Comparison of ENCODE assay signal across 20 cellular contexts in the genomic region with DNA sequence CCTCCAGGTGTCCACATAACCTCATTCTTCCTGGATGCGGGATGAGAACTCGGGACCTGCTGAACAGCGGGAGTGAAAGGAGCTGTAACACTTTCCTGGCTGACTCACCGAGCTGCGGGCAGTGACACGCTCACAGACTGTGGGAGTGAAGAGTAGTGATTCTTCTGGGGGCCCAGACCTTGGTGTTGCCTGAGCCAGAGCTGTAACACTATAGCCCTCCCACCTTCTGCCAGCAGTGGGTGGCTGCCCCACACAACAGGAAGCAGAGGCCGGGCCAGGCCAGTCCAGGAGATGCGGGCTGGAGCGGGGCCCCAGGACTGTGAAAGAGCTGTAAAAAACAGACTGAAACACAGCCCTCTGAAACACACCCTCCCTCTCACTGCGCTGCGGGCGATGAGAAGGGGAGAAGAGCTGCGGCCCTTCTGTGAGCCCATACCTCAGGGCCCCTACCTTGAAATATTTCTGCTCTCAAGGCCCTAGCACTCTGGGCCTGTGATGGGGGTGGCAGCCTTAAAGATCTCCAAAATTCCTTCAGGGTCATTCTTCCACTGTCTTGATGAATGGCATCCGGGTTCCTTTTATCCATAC.
DNase-seq lines count a peak whose midpoint lies in the region; ATAC-seq and TF ChIP-seq lines count a peak whose summit lies in the region.
"Had no signal": no experiment of that assay in that cellular context is flagged by ENCODE, and none has a peak within 500 bp of the region (broad histone marks: within the 10 kb centered on the region; RNA-seq: fewer than 3 reads in every experiment).

No MANE protein-coding gene starts in this region.

- H3K4me1 Mint-ChIP-seq in endothelial cell (ENCODE audit: unreplicated experiment): peaks cover 4% of the 10 kb centered on the region
- H3K4me1 Mint-ChIP-seq in stimulated activated naive CD8-positive, alpha-beta T cell treated with anti-CD3 and anti-CD28 coated beads, Interleukin-15, amount 100 ng/mL, for 72 hours: no peaks in the 10 kb centered on the region
- H3K4me1 Mint-ChIP-seq: activated CD4-positive, alpha-beta T cell treated with anti-CD3 and anti-CD28 coated beads for 36 hours; activated naive CD8-positive, alpha-beta T cell treated with anti-CD3 and anti-CD28 coated beads, Interleukin-2, amount 10 ng/mL, durations not matched to agents 7 days and 5 days had no signal

- TF ChIP-seq CTCF in endothelial cell (IDR thresholded peaks at IDR 0.05; ENCODE audit: unreplicated experiment) (no peak), kidney epithelial cell (IDR thresholded peaks at IDR 0.05; ENCODE audit: insufficient read depth, low read length, poor library complexity, severe bottlenecking) (no peak), BE2C (IDR thresholded peaks at IDR 0.05; ENCODE audit: low read depth, low read length) (no peak)

- peaks cover 19% of the 10 kb centered on the region; the same call in 1 of the 2 replicates for H3K36me3 ChIP-seq in HUES6 (ENCODE audit: control insufficient read depth, insufficient read depth, low read length)
- H3K36me3 ChIP-seq in kidney epithelial cell (ENCODE audit: control insufficient read depth, insufficient read depth, low read length): no peaks in the 10 kb centered on the region
- H3K36me3 ChIP-seq in BE2C: no peaks in the 10 kb centered on the region

- peak overlapping the region; percentile 74 for H3K9ac ChIP-seq in HUES6 (ENCODE audit: low read length)
- H3K9ac ChIP-seq: KMS-11 had no signal

- H3K36me3 Mint-ChIP-seq in endothelial cell (ENCODE audit: low read depth, unreplicated experiment): peaks cover 4% of the 10 kb centered on the region
- H3K36me3 Mint-ChIP-seq: activated naive CD8-positive, alpha-beta T cell treated with anti-CD3 and anti-CD28 coated beads, Interleukin-2, amount 10 ng/mL, durations not matched to agents 7 days and 5 days had no signal

- DNase-seq in endothelial cell (ENCODE audit: low spot score): peak; percentile 11
- DNase-seq in kidney epithelial cell (ENCODE audit: low read depth): peak; percentile 4
- DNase-seq in stimulated activated naive CD8-positive, alpha-beta T cell treated with anti-CD3 and anti-CD28 coated beads, Interleukin-15, amount 100 ng/mL, for 72 hours: no peak
- no peak for DNase-seq in BE2C
- DNase-seq in NCI-H2029 treated with DMSO at 0.1 percent for 48 hours (lab: John Stamatoyannopoulos, UW): no peak
- DNase-seq in HuH-7 (ENCODE audit: low spot score): no peak
- DNase-seq: activated CD4-positive, alpha-beta T cell treated with anti-CD3 and anti-CD28 coated beads for 36 hours; activated naive CD8-positive, alpha-beta T cell treated with anti-CD3 and anti-CD28 coated beads, Interleukin-2, amount 10 ng/mL, durations not matched to agents 7 days and 5 days; activated T-cell treated with anti-CD3 and anti-CD28 coated beads, Interleukin-2, amount 50 U/mL, for 1 hour; kidney; NCI-H1436; NCI-H524 treated with DMSO at 0.1 percent for 48 hours; retina; stimulated activated CD4-positive, alpha-beta T cell treated with anti-CD3 and anti-CD28 coated beads, Interleukin-2, amount 100 ng/mL, for 48 hours; T-helper 2 cell had no signal

- no peak overlapping the region for H3K4me3 Mint-ChIP-seq in endothelial cell (ENCODE audit: unreplicated experiment)
- no peak overlapping the region for H3K4me3 Mint-ChIP-seq in stimulated activated naive CD8-positive, alpha-beta T cell treated with anti-CD3 and anti-CD28 coated beads, Interleukin-15, amount 100 ng/mL, for 72 hours
- H3K4me3 Mint-ChIP-seq: activated CD4-positive, alpha-beta T cell treated with anti-CD3 and anti-CD28 coated beads for 36 hours; activated naive CD8-positive, alpha-beta T cell treated with anti-CD3 and anti-CD28 coated beads, Interleukin-2, amount 10 ng/mL, durations not matched to agents 7 days and 5 days; dendritic cell treated with granulocyte-macrophage colony-stimulating factor and Interleukin-4, amounts not matched to agents 40 ng/mL and 50 ng/mL, for 4 days had no signal

- no peaks in the 10 kb centered on the region for H3K27me3 ChIP-seq in HUES6 (ENCODE audit: control insufficient read depth, insufficient read depth, low read length)
- H3K27me3 ChIP-seq in kidney epithelial cell (ENCODE audit: control insufficient read depth, insufficient read depth, low read length): no peaks in the 10 kb centered on the region
- H3K27me3 ChIP-seq in BE2C: no peaks in the 10 kb centered on the region

- H3K9me3 ChIP-seq in HUES6 (ENCODE audit: control insufficient read depth, insufficient read depth, low read depth, low read length): peaks cover 25% of the 10 kb centered on the region
- H3K9me3 ChIP-seq in BE2C: no peaks in the 10 kb centered on the region

- H3K27me3 Mint-ChIP-seq in endothelial cell (ENCODE audit: unreplicated experiment): peaks cover 2% of the 10 kb centered on the region
- H3K27me3 Mint-ChIP-seq in stimulated activated naive CD8-positive, alpha-beta T cell treated with anti-CD3 and anti-CD28 coated beads, Interleukin-15, amount 100 ng/mL, for 72 hours: peaks cover 14% of the 10 kb centered on the region
- H3K27me3 Mint-ChIP-seq: dendritic cell treated with granulocyte-macrophage colony-stimulating factor and Interleukin-4, amounts not matched to agents 40 ng/mL and 50 ng/mL, for 4 days had no signal

- H3K9me3 Mint-ChIP-seq in endothelial cell (ENCODE audit: unreplicated experiment): no peaks in the 10 kb centered on the region
- peaks cover 0 to 5% of the 10 kb centered on the region in 2 donors for H3K9me3 Mint-ChIP-seq in stimulated activated naive CD8-positive, alpha-beta T cell treated with anti-CD3 and anti-CD28 coated beads, Interleukin-15, amount 100 ng/mL, for 72 hours
- H3K9me3 Mint-ChIP-seq: activated naive CD8-positive, alpha-beta T cell treated with anti-CD3 and anti-CD28 coated beads, Interleukin-2, amount 10 ng/mL, durations not matched to agents 7 days and 5 days had no signal

- H3K27ac ChIP-seq in HUES6 (ENCODE audit: low read depth, low read length): peak overlapping the region; percentile 90
- H3K27ac ChIP-seq: KMS-11 had no signal

- H3K4me1 ChIP-seq in HUES6 (ENCODE audit: control insufficient read depth, insufficient read depth, low read length): peaks cover 39% of the 10 kb centered on the region
- no peaks in the 10 kb centered on the region; the same call in 1 of the 2 replicates for H3K4me1 ChIP-seq in BE2C

- ATAC-seq in stimulated activated naive CD8-positive, alpha-beta T cell treated with anti-CD3 and anti-CD28 coated beads, Interleukin-15, amount 100 ng/mL, for 72 hours: peak; percentile 20
- no peak for ATAC-seq in HG03565 (IDR thresholded peaks at IDR 0.05; ENCODE audit: unreplicated experiment)
- ATAC-seq: activated CD4-positive, alpha-beta T cell treated with anti-CD3 and anti-CD28 coated beads for 36 hours; GM12878 had no signal

- H3K4me3 ChIP-seq in HUES6 (ENCODE audit: low read depth, low read length): peak overlapping the region; percentile 42
- H3K4me3 ChIP-seq in kidney epithelial cell (ENCODE audit: low read depth, low read length): no peak overlapping the region
- H3K4me3 ChIP-seq in BE2C (ENCODE audit: low read depth, low read length): no peak overlapping the region
- H3K4me3 ChIP-seq: GM12878 had no signal

- H3K27ac Mint-ChIP-seq in endothelial cell (ENCODE audit: unreplicated experiment): no peak overlapping the region
- no peak overlapping the region for H3K27ac Mint-ChIP-seq in stimulated activated naive CD8-positive, alpha-beta T cell treated with anti-CD3 and anti-CD28 coated beads, Interleukin-15, amount 100 ng/mL, for 72 hours
- H3K27ac Mint-ChIP-seq: activated CD4-positive, alpha-beta T cell treated with anti-CD3 and anti-CD28 coated beads for 36 hours; activated naive CD8-positive, alpha-beta T cell treated with anti-CD3 and anti-CD28 coated beads, Interleukin-2, amount 10 ng/mL, durations not matched to agents 7 days and 5 days; dendritic cell treated with granulocyte-macrophage colony-stimulating factor and Interleukin-4, amounts not matched to agents 40 ng/mL and 50 ng/mL, for 4 days had no signal

Comparison
In these comparisons a context has a peak if more than half of its experiments do, and no peak if none do; other contexts are left out.
1. DNase-seq: peak in endothelial cell (single experiment) and kidney epithelial cell (single experiment); none in stimulated activated naive CD8-positive, alpha-beta T cell treated with anti-CD3 and anti-CD28 coated beads, Interleukin-15, amount 100 ng/mL, for 72 hours (0 of 2), BE2C (single experiment), NCI-H2029 treated with DMSO at 0.1 percent for 48 hours (single experiment) and HuH-7 (single experiment).